In the genomic region with DNA sequence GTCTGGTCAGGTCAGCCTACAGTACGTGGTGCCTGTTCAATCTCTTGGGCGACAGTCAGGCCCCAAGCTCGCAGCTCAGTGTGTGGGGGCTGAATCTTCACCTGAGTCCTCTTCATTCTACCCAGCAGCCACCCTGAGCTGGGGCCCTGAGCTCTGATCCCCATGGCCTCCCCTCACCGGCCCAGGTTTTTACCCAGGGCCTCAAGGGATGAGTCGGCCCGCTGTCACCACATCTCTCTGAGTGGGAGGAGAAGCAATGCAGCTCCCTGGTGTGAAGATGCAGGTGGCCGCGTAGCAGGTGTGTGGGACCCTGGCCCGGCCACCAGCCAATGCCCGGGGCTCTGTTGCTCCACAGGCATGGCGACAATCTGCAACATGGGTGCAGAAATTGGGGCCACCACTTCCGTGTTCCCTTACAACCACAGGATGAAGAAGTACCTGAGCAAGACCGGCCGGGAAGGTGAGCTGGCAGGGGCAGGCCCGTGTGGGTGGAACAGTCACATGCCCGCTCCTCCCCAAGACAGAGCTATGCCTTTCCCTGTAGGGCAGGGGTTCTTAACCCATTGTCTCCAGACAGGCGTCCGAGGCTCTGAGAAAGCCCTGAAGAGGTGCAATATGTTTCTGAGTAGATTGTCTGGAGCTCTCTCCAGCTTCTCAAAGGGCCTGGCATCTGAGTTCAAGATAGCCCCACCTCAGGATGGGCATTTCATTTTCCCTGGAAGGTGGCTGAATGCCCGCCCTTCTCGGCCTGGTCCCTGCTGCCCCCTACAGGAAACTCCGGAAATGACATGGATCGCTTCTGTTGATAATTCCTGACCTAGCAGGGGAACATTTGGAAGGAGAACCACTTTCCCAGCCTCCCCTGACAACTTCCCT, we compare ENCODE assay signal across 7 cellular contexts. TPM values are rescaled to one million over a fixed set of nuclear protein-coding genes. Genes with fewer than 3 reads are reported as not detected.
A peak's percentile ranks its signal among the peaks of the same experiment; 100 is the strongest.
DNase-seq lines count a peak whose midpoint lies in the region; ATAC-seq and TF ChIP-seq lines count a peak whose summit lies in the region.

No MANE protein-coding gene starts in this region.

- no peak overlapping the region for H3K4me3 Mint-ChIP-seq in activated CD4-positive, alpha-beta T cell treated with anti-CD3 and anti-CD28 coated beads, Interleukin-2, amount 10 ng/mL, durations not matched to agents 7 days and 5 days
- no peak overlapping the region for H3K4me3 Mint-ChIP-seq in type B pancreatic cell

- peaks cover 42% of the 10 kb centered on the region for H3K36me3 ChIP-seq in GM06990 (ENCODE audit: control insufficient read depth, insufficient read depth, low read length)

- H3K27ac Mint-ChIP-seq in activated CD4-positive, alpha-beta T cell treated with anti-CD3 and anti-CD28 coated beads, Interleukin-2, amount 10 ng/mL, durations not matched to agents 7 days and 5 days: no peak overlapping the region
- no peak overlapping the region for H3K27ac Mint-ChIP-seq in type B pancreatic cell

- TF ChIP-seq CTCF in GM06990 (IDR thresholded peaks at IDR 0.05; ENCODE audit: insufficient read depth, low read length, poor library complexity, severe bottlenecking) (peak; percentile 77), epithelial cell of proximal tubule (conservative IDR thresholded peaks at IDR 0.05; ENCODE audit: low read depth, low read length) (peak; percentile 95), type B pancreatic cell (conservative IDR thresholded peaks at IDR 0.05) (peak; percentile 94)

- CTCF ChIA-PET in activated CD4-positive, alpha-beta T cell treated with anti-CD3 and anti-CD28 coated beads, Interleukin-2, amount 10 ng/mL, durations not matched to agents 7 days and 5 days (lab: Charles Lee): interaction anchor here (0.5 to 4.5 kb wide), 8 partner anchors 10 to 231 kb away, joined by 3 to 40 read pairs (median 3); a partner anchor contains a TSS

- peaks cover 3% of the 10 kb centered on the region for H3K36me3 Mint-ChIP-seq in activated CD4-positive, alpha-beta T cell treated with anti-CD3 and anti-CD28 coated beads, Interleukin-2, amount 10 ng/mL, durations not matched to agents 7 days and 5 days (ENCODE audit: low read depth)
- peaks cover 14% of the 10 kb centered on the region for H3K36me3 Mint-ChIP-seq in type B pancreatic cell

- H3K4me3 ChIP-seq in GM06990 (replicated peaks; ENCODE audit: low read depth, low read length) (no peak overlapping the region), epithelial cell of proximal tubule (ENCODE audit: low read depth, low read length) (no peak overlapping the region)

- ATAC-seq in GM19397 (IDR thresholded peaks at IDR 0.05; ENCODE audit: unreplicated experiment): no peak

- POLR2A ChIA-PET in activated CD4-positive, alpha-beta T cell treated with anti-CD3 and anti-CD28 coated beads, Interleukin-2, amount 10 ng/mL, durations not matched to agents 7 days and 5 days (lab: Charles Lee): interaction anchor here (0.5 to 0.6 kb wide), 2 partner anchors 20 to 49 kb away, joined by 5 read pairs; a partner anchor contains a TSS

- H3K4me1 Mint-ChIP-seq in activated CD4-positive, alpha-beta T cell treated with anti-CD3 and anti-CD28 coated beads, Interleukin-2, amount 10 ng/mL, durations not matched to agents 7 days and 5 days: no peaks in the 10 kb centered on the region
- peaks cover 14% of the 10 kb centered on the region for H3K4me1 Mint-ChIP-seq in type B pancreatic cell (ENCODE audit: unreplicated experiment)

- no peaks in the 10 kb centered on the region for H3K27me3 ChIP-seq in GM06990 (replicated peaks; ENCODE audit: control insufficient read depth, insufficient read depth, low read length)

- DNase-seq in GM06990 (ENCODE audit: extremely low read depth, insufficient read length): no peak
- DNase-seq in MV-4-11 (lab: John Stamatoyannopoulos, UW): peak; percentile 17
- DNase-seq in activated CD4-positive, alpha-beta T cell treated with anti-CD3 and anti-CD28 coated beads, Interleukin-2, amount 10 ng/mL, durations not matched to agents 7 days and 5 days: peak; percentile 29
- DNase-seq in epithelial cell of proximal tubule (ENCODE audit: low read depth): no peak
- DNase-seq in mucosa of gallbladder (ENCODE audit: low spot score): peak; percentile 84
- peak; percentile 80 for DNase-seq in type B pancreatic cell (ENCODE audit: extremely low spot score, unreplicated experiment)

- no peaks in the 10 kb centered on the region for H3K9me3 Mint-ChIP-seq in activated CD4-positive, alpha-beta T cell treated with anti-CD3 and anti-CD28 coated beads, Interleukin-2, amount 10 ng/mL, durations not matched to agents 7 days and 5 days
- no peaks in the 10 kb centered on the region for H3K9me3 Mint-ChIP-seq in type B pancreatic cell

- H3K27me3 Mint-ChIP-seq in activated CD4-positive, alpha-beta T cell treated with anti-CD3 and anti-CD28 coated beads, Interleukin-2, amount 10 ng/mL, durations not matched to agents 7 days and 5 days: no peaks in the 10 kb centered on the region
- H3K27me3 Mint-ChIP-seq in type B pancreatic cell: no peaks in the 10 kb centered on the region

RNA-seq across cellular contexts. Expression of a gene that starts 26.9 kb away (rescaled TPM):
- 10 to 100 TPM; 29.1 to 30.1 TPM for total RNA-seq in activated CD4-positive, alpha-beta T cell treated with anti-CD3 and anti-CD28 coated beads, Interleukin-2, amount 10 ng/mL, durations not matched to agents 7 days and 5 days
- total RNA-seq in epithelial cell of proximal tubule (9.5 and 17.0 TPM in 2 replicates), mucosa of gallbladder (26.0 TPM), type B pancreatic cell (ENCODE audit: low replicate concordance) (40.1 and 46.6 TPM in 2 replicates)

RNA-seq across cellular contexts. Expression of a gene that starts 43.4 kb away (rescaled TPM):
- total RNA-seq in activated CD4-positive, alpha-beta T cell treated with anti-CD3 and anti-CD28 coated beads, Interleukin-2, amount 10 ng/mL, durations not matched to agents 7 days and 5 days: not detected
- 3.6 and 4.3 TPM in 2 replicates for total RNA-seq in epithelial cell of proximal tubule
- total RNA-seq in mucosa of gallbladder: 3.7 TPM
- 0.12 and 1.8 TPM in 2 replicates for total RNA-seq in type B pancreatic cell (ENCODE audit: low replicate concordance)

RNA-seq across cellular contexts. Expression of a gene that starts 48.5 kb away (rescaled TPM):
- total RNA-seq in activated CD4-positive, alpha-beta T cell treated with anti-CD3 and anti-CD28 coated beads, Interleukin-2, amount 10 ng/mL, durations not matched to agents 7 days and 5 days: 10 to 100 TPM; 73.4 to 77.9 TPM
- 58.8 and 81.8 TPM in 2 replicates for total RNA-seq in epithelial cell of proximal tubule
- total RNA-seq in mucosa of gallbladder: 172 TPM
- total RNA-seq in type B pancreatic cell (ENCODE audit: low replicate concordance): 107 and 142 TPM in 2 replicates

RNA-seq across cellular contexts. Expression of a gene that starts 48.9 kb away (rescaled TPM):
- total RNA-seq in activated CD4-positive, alpha-beta T cell treated with anti-CD3 and anti-CD28 coated beads, Interleukin-2, amount 10 ng/mL, durations not matched to agents 7 days and 5 days: 10 to 100 TPM; 63.6 to 64.8 TPM
- 61.1 and 82.3 TPM in 2 replicates for total RNA-seq in epithelial cell of proximal tubule
- total RNA-seq in mucosa of gallbladder: 29.1 TPM
- total RNA-seq in type B pancreatic cell (ENCODE audit: low replicate concordance): 38.2 and 54.8 TPM in 2 replicates

Comparison
In these comparisons a context has a peak if more than half of its experiments do, and no peak if none do; other contexts are left out.
1. DNase-seq: peak in MV-4-11 (single experiment), activated CD4-positive, alpha-beta T cell treated with anti-CD3 and anti-CD28 coated beads, Interleukin-2, amount 10 ng/mL, durations not matched to agents 7 days and 5 days (single experiment), mucosa of gallbladder (single experiment) and type B pancreatic cell (single experiment); none in GM06990 (single experiment) and epithelial cell of proximal tubule (single experiment).
2. Peak in every context shown above with its lines, with median percentiles within 50 percentile points of each other: CTCF ChIP-seq.